Comparison of ENCODE assay signal across 1 cellular context in genomic region chr20:18139832-18140231, GRCh38.
TF ChIP-seq lines count a peak whose summit lies in the region.

No MANE protein-coding gene starts in this region.

TF ChIP-seq in H1, 55 proteins besides CTCF, POLR2A, EP300 and RAD21:
- TF ChIP-seq TCF12 (IDR thresholded peaks at IDR 0.05; ENCODE audit: low read depth, low read length) (no peak), RNF2 (IDR thresholded peaks at IDR 0.05; ENCODE audit: borderline replicate concordance, low read depth, low read length, missing control alignments, poor library complexity, severe bottlenecking) (no peak), TBP (IDR thresholded peaks at IDR 0.05; ENCODE audit: low read depth, low read length) (no peak), TEAD4 (IDR thresholded peaks at IDR 0.05; ENCODE audit: low read depth, low read length) (no peak), SUZ12 (IDR thresholded peaks at IDR 0.05; ENCODE audit: low read length) (no peak), EGR1 (IDR thresholded peaks at IDR 0.05; ENCODE audit: borderline replicate concordance, low read depth, low read length) (no peak), BACH1 (IDR thresholded peaks at IDR 0.05; ENCODE audit: low read length) (no peak)
- TF ChIP-seq, protein P1, sequence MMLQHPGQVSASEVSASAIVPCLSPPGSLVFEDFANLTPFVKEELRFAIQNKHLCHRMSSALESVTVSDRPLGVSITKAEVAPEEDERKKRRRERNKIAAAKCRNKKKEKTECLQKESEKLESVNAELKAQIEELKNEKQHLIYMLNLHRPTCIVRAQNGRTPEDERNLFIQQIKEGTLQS (IDR thresholded peaks at IDR 0.05; ENCODE audit: insufficient read depth, low read depth, low read length): no peak
